ENCODE assay signal across 1 cellular context in the genomic region with DNA sequence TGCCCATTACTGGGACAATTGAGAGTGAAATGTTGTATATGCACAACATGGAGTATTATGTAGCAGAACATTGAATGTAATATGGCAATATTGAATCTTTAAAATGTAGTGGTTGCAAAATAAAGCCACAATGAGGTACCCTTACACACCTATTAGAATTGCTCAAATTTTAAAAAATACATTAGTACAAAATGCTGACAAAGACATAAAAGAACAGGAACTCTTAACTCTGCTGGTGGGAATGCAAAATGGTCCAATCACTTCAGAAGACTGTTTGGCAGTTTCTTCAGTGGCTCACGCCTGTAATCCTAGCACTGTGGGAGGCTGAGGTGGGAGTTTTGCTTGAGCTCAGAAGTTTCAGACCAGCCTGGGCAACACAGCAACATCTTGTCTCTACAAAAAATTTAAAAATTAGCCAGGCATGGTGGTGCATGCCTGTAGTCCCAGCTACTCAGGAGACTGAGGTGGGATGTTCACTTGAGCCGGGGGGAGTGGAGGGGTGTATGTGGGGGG.
TF ChIP-seq lines count a peak whose summit lies in the region.

No MANE protein-coding gene starts in this region.

TF ChIP-seq in HepG2, 621 proteins besides CTCF, POLR2A, EP300 and RAD21:
- TF ChIP-seq MAFK (conservative IDR thresholded peaks at IDR 0.05 in 1 of 2, IDR thresholded peaks at IDR 0.05 in 1 of 2; ENCODE audit: low read length in 2 of 2) (peak; percentile 65 to 88), TSC22D2 (CRISPR knock-in tag; IDR thresholded peaks at IDR 0.05; ENCODE audit: borderline replicate concordance) (no peak), MAFF (IDR thresholded peaks at IDR 0.05; ENCODE audit: low read depth, low read length) (peak; percentile 81)
- TF ChIP-seq, protein P1, sequence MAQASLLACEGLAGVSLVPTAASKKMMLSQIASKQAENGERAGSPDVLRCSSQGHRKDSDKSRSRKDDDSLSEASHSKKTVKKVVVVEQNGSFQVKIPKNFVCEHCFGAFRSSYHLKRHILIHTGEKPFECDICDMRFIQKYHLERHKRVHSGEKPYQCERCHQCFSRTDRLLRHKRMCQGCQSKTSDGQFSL (CRISPR knock-in tag; IDR thresholded peaks at IDR 0.05): no peak
TF ChIP-seq in HepG2: peak in this region for 2.
